Comparison of ENCODE assay signal across 20 cellular contexts in genomic region chr13:98285852-98286594, GRCh38.
DNase-seq lines count a peak whose midpoint lies in the region; ATAC-seq, FAIRE-seq and TF ChIP-seq lines count a peak whose summit lies in the region.
"Had no signal": no experiment of that assay in that cellular context is flagged by ENCODE, and none has a peak within 500 bp of the region (broad histone marks: within the 10 kb centered on the region; RNA-seq: fewer than 3 reads in every experiment).

No MANE protein-coding gene starts in this region.

- no TSS peak for BruUV-seq in HepG2 (replicated peaks; lab: Mats Ljungman, UMichigan)

- TF ChIP-seq CTCF in HepG2 (CRISPR knock-in tag; IDR thresholded peaks at IDR 0.05) = no peak

- no peak for TF ChIP-seq EP300 in HepG2 (IDR thresholded peaks at IDR 0.05; ENCODE audit: low read depth in 2 of 2, low read length in 2 of 2)
- no peak for TF ChIP-seq EP300 in HepG2 (CRISPR knock-in tag; IDR thresholded peaks at IDR 0.05; ENCODE audit: borderline replicate concordance)

- no peak overlapping the region for H3K4me3 ChIP-seq in HepG2 (replicated peaks in 1 of 3; ENCODE audit: insufficient read depth in 1 of 3, low read depth in 2 of 3, low read length in 3 of 3)
- H3K4me3 ChIP-seq: ovary, PC-9, suprapubic skin had no signal

- H3K9me3 ChIP-seq in HepG2 (ENCODE audit: low read length) = no peaks in the 10 kb centered on the region
- H3K9me3 ChIP-seq: ovary, suprapubic skin had no signal

- intact Hi-C loops in HepG2 (cut with micrococcal nuclease; ENCODE audit: unreplicated experiment) = no loop called here

- no peak overlapping the region for H3K27ac ChIP-seq in HepG2 (ENCODE audit: extremely low read length, insufficient read depth, low read length)
- H3K27ac ChIP-seq: brain microvascular endothelial cell, ovary, PC-9, suprapubic skin had no signal

- peaks cover 62% of the 10 kb centered on the region for H3K4me1 ChIP-seq in HepG2 (ENCODE audit: insufficient read depth, low read length)
- H3K4me1 ChIP-seq: suprapubic skin had no signal

- peaks cover 8 to 46% of the 10 kb centered on the region in 2 experiments; a peak in 4 of 5 replicates for H3K36me3 ChIP-seq in HepG2 (replicated peaks in 1 of 2; ENCODE audit: control insufficient read depth in 1 of 2, insufficient read depth in 2 of 2, low read length in 2 of 2)
- H3K36me3 ChIP-seq: brain microvascular endothelial cell, ovary, suprapubic skin had no signal

- ATAC-seq in HepG2 (no peak; the same call in 2 of the 3 replicates), HG02973 (IDR thresholded peaks at IDR 0.05; ENCODE audit: unreplicated experiment) (no peak)
- ATAC-seq: activated CD8-positive, alpha-beta T cell treated with anti-CD3 and anti-CD28 coated beads, Interleukin-2, amount 10 ng/mL, durations not matched to agents 7 days and 5 days; activated T-cell treated with anti-CD3 and anti-CD28 coated beads, Interleukin-2, amount 50 U/mL, for 72 hours had no signal

- H3K4me2 ChIP-seq in HepG2 (ENCODE audit: low read depth, low read length) = no peak overlapping the region
- H3K4me2 ChIP-seq: PC-9 had no signal

- no peaks in the 10 kb centered on the region for H3K27me3 ChIP-seq in HepG2 (ENCODE audit: control insufficient read depth in 1 of 2, insufficient read depth in 2 of 2, low read length in 2 of 2)
- H3K27me3 ChIP-seq: brain microvascular endothelial cell, ovary, suprapubic skin had no signal

- CTCF ChIA-PET in HepG2 (lab: Yijun Ruan, JAX; ENCODE audit: low intra/inter-chr PET ratio, low total read pairs) = no interaction called here

- WGBS in HepG2 (ENCODE audit: low lambda C conversion rate) = 93% methylated on average over 12 of the region's 12 CpGs

- in situ Hi-C loops in HepG2 (cut with HindIII; ENCODE audit: extremely low pct_ligation_motif_present, low pct_unique_long_range_greater_than_20kb) = no loop called here

- H3K79me2 ChIP-seq in HepG2 (ENCODE audit: insufficient read depth, low read length) = peaks cover 94% of the 10 kb centered on the region

- POLR2A ChIA-PET in HepG2 (lab: Yijun Ruan, JAX) = no interaction called here

- TF ChIP-seq POLR2A in HepG2 (IDR thresholded peaks at IDR 0.05; ENCODE audit: insufficient read depth in 1 of 2, low read depth in 2 of 2, low read length in 2 of 2) = no peak

- no peak overlapping the region for H2AFZ ChIP-seq in HepG2 (ENCODE audit: low read length)
- H2AFZ ChIP-seq: PC-9 had no signal

- DNase-seq in DMS79 treated with DMSO at 0.1 percent for 48 hours (lab: John Stamatoyannopoulos, UW) (peak; percentile 63), NCI-H2081 (lab: John Stamatoyannopoulos, UW) (peak; percentile 13 to 41), SHP77 treated with DMSO at 0.1 percent for 48 hours (lab: John Stamatoyannopoulos, UW) (peak; percentile 77), HepG2 (ENCODE audit: low spot score) (no peak), HCEC 1CT (no peak), inferior parietal cortex (ENCODE audit: extremely low spot score) (no peak), GM19239 (ENCODE audit: insufficient read length, low spot score) (no peak)
- DNase-seq: activated CD8-positive, alpha-beta T cell treated with anti-CD3 and anti-CD28 coated beads, Interleukin-2, amount 10 ng/mL, durations not matched to agents 7 days and 5 days; activated naive CD8-positive, alpha-beta T cell treated with anti-CD3 and anti-CD28 coated beads for 36 hours; activated T-cell treated with anti-CD3 and anti-CD28 coated beads, Interleukin-2, amount 50 U/mL, for 72 hours; brain microvascular endothelial cell; CD4-positive, alpha-beta T cell; EL; ovary; PC-9; stimulated activated CD4-positive, alpha-beta T cell treated with anti-CD3 and anti-CD28 coated beads, Interleukin-4, amount 100 ng/mL, for 4 hours; stimulated activated CD8-positive, alpha-beta memory T cell treated with anti-CD3 and anti-CD28 coated beads, Interleukin-4, amount 100 ng/mL, for 48 hours had no signal

- FAIRE-seq in HepG2 (lab: Jason Lieb, UNC) (no peak), GM19239 (lab: Jason Lieb, UNC) (no peak)
- FAIRE-seq: TTC549 had no signal

- no peak for TF ChIP-seq RAD21 in HepG2 (CRISPR knock-in tag; IDR thresholded peaks at IDR 0.05)

- H4K20me1 ChIP-seq in HepG2 (ENCODE audit: insufficient read depth, low read length) = peaks cover 50% of the 10 kb centered on the region; the same call in 1 of the 2 replicates

- no peak overlapping the region for H3K9ac ChIP-seq in HepG2 (ENCODE audit: insufficient read depth, low read depth, low read length)

TF ChIP-seq in HepG2, 621 proteins besides CTCF, POLR2A, EP300 and RAD21:
- TF ChIP-seq SMAD9 (CRISPR knock-in tag; IDR thresholded peaks at IDR 0.05) (no peak), KLF12 (CRISPR knock-in tag; IDR thresholded peaks at IDR 0.05; ENCODE audit: borderline replicate concordance) (no peak), RBM22 (optimal IDR thresholded peaks at IDR 0.05; ENCODE audit: low read length) (peak; percentile 55)

Comparison
In these comparisons a context has a peak if more than half of its experiments do, and no peak if none do; other contexts are left out.
1. DNase-seq: peak in DMS79 treated with DMSO at 0.1 percent for 48 hours (single experiment), NCI-H2081 (2 of 2) and SHP77 treated with DMSO at 0.1 percent for 48 hours (single experiment); none in HepG2 (single experiment), HCEC 1CT (single experiment), inferior parietal cortex (single experiment) and GM19239 (single experiment).